8 cellular contexts compared by ENCODE assay signal in genomic region chr14:55579724-55580400, GRCh38. TPM values are rescaled to one million over a fixed set of nuclear protein-coding genes. Genes with fewer than 3 reads are reported as not detected.
DNase-seq lines count a peak whose midpoint lies in the region; ATAC-seq and TF ChIP-seq lines count a peak whose summit lies in the region.

A gene with protein sequence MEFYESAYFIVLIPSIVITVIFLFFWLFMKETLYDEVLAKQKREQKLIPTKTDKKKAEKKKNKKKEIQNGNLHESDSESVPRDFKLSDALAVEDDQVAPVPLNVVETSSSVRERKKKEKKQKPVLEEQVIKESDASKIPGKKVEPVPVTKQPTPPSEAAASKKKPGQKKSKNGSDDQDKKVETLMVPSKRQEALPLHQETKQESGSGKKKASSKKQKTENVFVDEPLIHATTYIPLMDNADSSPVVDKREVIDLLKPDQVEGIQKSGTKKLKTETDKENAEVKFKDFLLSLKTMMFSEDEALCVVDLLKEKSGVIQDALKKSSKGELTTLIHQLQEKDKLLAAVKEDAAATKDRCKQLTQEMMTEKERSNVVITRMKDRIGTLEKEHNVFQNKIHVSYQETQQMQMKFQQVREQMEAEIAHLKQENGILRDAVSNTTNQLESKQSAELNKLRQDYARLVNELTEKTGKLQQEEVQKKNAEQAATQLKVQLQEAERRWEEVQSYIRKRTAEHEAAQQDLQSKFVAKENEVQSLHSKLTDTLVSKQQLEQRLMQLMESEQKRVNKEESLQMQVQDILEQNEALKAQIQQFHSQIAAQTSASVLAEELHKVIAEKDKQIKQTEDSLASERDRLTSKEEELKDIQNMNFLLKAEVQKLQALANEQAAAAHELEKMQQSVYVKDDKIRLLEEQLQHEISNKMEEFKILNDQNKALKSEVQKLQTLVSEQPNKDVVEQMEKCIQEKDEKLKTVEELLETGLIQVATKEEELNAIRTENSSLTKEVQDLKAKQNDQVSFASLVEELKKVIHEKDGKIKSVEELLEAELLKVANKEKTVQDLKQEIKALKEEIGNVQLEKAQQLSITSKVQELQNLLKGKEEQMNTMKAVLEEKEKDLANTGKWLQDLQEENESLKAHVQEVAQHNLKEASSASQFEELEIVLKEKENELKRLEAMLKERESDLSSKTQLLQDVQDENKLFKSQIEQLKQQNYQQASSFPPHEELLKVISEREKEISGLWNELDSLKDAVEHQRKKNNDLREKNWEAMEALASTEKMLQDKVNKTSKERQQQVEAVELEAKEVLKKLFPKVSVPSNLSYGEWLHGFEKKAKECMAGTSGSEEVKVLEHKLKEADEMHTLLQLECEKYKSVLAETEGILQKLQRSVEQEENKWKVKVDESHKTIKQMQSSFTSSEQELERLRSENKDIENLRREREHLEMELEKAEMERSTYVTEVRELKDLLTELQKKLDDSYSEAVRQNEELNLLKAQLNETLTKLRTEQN (N-terminal part only) (plus strand): TSS chr14:55580207. CDS start chr14:55612049, 31,842 bp downstream.

- intact Hi-C loops in heart left ventricle (cut with DNase I) (loop anchor here in 9 of 10 donors (2.0 to 10.0 kb wide), 8 partner anchors 23 to 308 kb away; partner anchors contain the start of genes TBPL2 (in 4 of the 9) and FBXO34 (in 1 of the 9)), posterior vena cava (cut with DNase I) (no loop called here)

- no peaks in the 10 kb centered on the region for H3K36me3 Mint-ChIP-seq in T-cell

- DNase-seq in GM10266 (ENCODE audit: extremely low spot score): peak; percentile 94
- no peak for DNase-seq in HFF-Myc (ENCODE audit: extremely low read depth, low read depth)
- peak; percentile 88 for DNase-seq in NB4 (ENCODE audit: low read depth)
- DNase-seq in T-cell: peak; percentile 70 to 89 (median 81)
- DNase-seq in adipocyte (ENCODE audit: low read depth): peak; percentile 93
- peak; percentile 89 to 92 (median 90) for DNase-seq in heart left ventricle
- DNase-seq in posterior vena cava (ENCODE audit: low spot score): peak; percentile 94
- peak; percentile 88 to 97 for DNase-seq in upper lobe of left lung

- peak within 1 kb of the TSS; percentile 89 to 93 for H3K27ac Mint-ChIP-seq in T-cell

- peak within 1 kb of the TSS; percentile 81 for H3K4me3 ChIP-seq in HFF-Myc (replicated peaks; ENCODE audit: low read depth, low read length)
- H3K4me3 ChIP-seq in NB4 (ENCODE audit: low read depth, low read length): peak within 1 kb of the TSS; percentile 86
- peak within 1 kb of the TSS; percentile 96 for H3K4me3 ChIP-seq in adipocyte (ENCODE audit: low read length)
- H3K4me3 ChIP-seq in heart left ventricle: peak within 1 kb of the TSS; percentile 78 to 98 (median 91)
- H3K4me3 ChIP-seq in upper lobe of left lung: peak within 1 kb of the TSS; percentile 61 to 98 (median 98)

- no peaks in the 10 kb centered on the region for H3K9me3 Mint-ChIP-seq in T-cell

- peak within 1 kb of the TSS; percentile 93 to 99 (median 97) for H3K27ac ChIP-seq in heart left ventricle
- peak within 1 kb of the TSS; percentile 87 to 98 (median 96) for H3K27ac ChIP-seq in upper lobe of left lung

- no peaks in the 10 kb centered on the region for H3K27me3 Mint-ChIP-seq in T-cell

- TF ChIP-seq CTCF in GM10266 (IDR thresholded peaks at IDR 0.05; ENCODE audit: control insufficient read depth, insufficient read depth, low read depth, missing control alignments) (no peak), HFF-Myc (IDR thresholded peaks at IDR 0.05; ENCODE audit: low read depth, low read length, missing control alignments) (no peak), NB4 (IDR thresholded peaks at IDR 0.05; ENCODE audit: low read depth, low read length) (no peak), heart left ventricle (IDR thresholded peaks at IDR 0.05) (no peak), upper lobe of left lung (IDR thresholded peaks at IDR 0.05) (peak in 1 of 6 experiments; percentile 13)

- peak; percentile 55 for TF ChIP-seq POLR2A in NB4 (IDR thresholded peaks at IDR 0.05; ENCODE audit: extremely low read depth, insufficient read length)
- TF ChIP-seq POLR2A in heart left ventricle (IDR thresholded peaks at IDR 0.05): peak in 1 of 2 donors; percentile 28
- TF ChIP-seq POLR2A in upper lobe of left lung (IDR thresholded peaks at IDR 0.05): peak in 2 of 4 donors; percentile 46 to 61

- peak within 1 kb of the TSS; percentile 93 to 94 (median 93) for H3K4me3 Mint-ChIP-seq in T-cell

- H3K36me3 ChIP-seq in adipocyte (ENCODE audit: control insufficient read depth, insufficient read depth, low read length, severe bottlenecking) (peaks cover 5% of the 10 kb centered on the region), heart left ventricle (no peaks in the 10 kb centered on the region), upper lobe of left lung (no peaks in the 10 kb centered on the region)

- peak; percentile 91 to 93 (median 92) for ATAC-seq in T-cell (replicated peaks in 1 of 4)
- ATAC-seq in heart left ventricle: peak; percentile 89 to 95 (median 92)
- peak; percentile 94 to 97 for ATAC-seq in upper lobe of left lung (ENCODE audit: low FRiP score in 2 of 2)

- POLR2A ChIA-PET in T-cell (lab: Charles Lee): interaction anchor here in 1 of 2 donors (0.8 kb wide), 1 partner anchor 12 kb away, joined by 4 read pairs; no protein-coding TSS in a partner anchor

- TF ChIP-seq EP300 in upper lobe of left lung (IDR thresholded peaks at IDR 0.05): no peak

- H3K27me3 ChIP-seq in adipocyte (replicated peaks; ENCODE audit: control insufficient read depth, insufficient read depth, low read length) (no peaks in the 10 kb centered on the region), heart left ventricle (no peaks in the 10 kb centered on the region), upper lobe of left lung (no peaks in the 10 kb centered on the region)

- H3K9me3 ChIP-seq in adipocyte (ENCODE audit: control insufficient read depth, low read length): no peaks in the 10 kb centered on the region
- H3K9me3 ChIP-seq in heart left ventricle: no peaks in the 10 kb centered on the region
- no peaks in the 10 kb centered on the region for H3K9me3 ChIP-seq in upper lobe of left lung

- peaks cover 26 to 29% (median 28%) of the 10 kb centered on the region in 3 donors for H3K4me1 Mint-ChIP-seq in T-cell

- CTCF ChIA-PET in T-cell (lab: Charles Lee): interaction anchor here in 1 of 2 donors (0.7 kb wide), 1 partner anchor 10 kb away, joined by 3 read pairs; no protein-coding TSS in a partner anchor

- H3K4me1 ChIP-seq in adipocyte (ENCODE audit: control insufficient read depth, insufficient read depth, low read length): peaks cover 25% of the 10 kb centered on the region
- H3K4me1 ChIP-seq in heart left ventricle: peaks cover 2 to 50% (median 37%) of the 10 kb centered on the region in 12 donors
- peaks cover 32 to 38% (median 34%) of the 10 kb centered on the region in 4 donors for H3K4me1 ChIP-seq in upper lobe of left lung

- peak within 1 kb of the TSS; percentile 92 for H3K9ac ChIP-seq in adipocyte (ENCODE audit: low read length)

- 0% methylated on average over 13 to 83 of the region's 83 CpGs for WGBS in heart left ventricle, 4 donors
- 1 to 2% methylated on average over 24 of the region's 83 CpGs for WGBS in upper lobe of left lung, 2 donors

RNA-seq across cellular contexts. Expression of the gene that starts here (rescaled TPM):
- total RNA-seq in T-cell (100 to 1,000 TPM in 1 of 5 donors, 10 to 100 TPM in 4; 82.5 to 109 (median 85.4) TPM), heart left ventricle (100 to 1,000 TPM; 174 to 340 (median 252) TPM), posterior vena cava (100 to 1,000 TPM; 177 to 272 TPM), upper lobe of left lung (100 to 1,000 TPM in 5 of 6 donors, 10 to 100 TPM in 1; 69.1 to 215 (median 116) TPM)
- polyA plus RNA-seq in heart left ventricle: 100 to 1,000 TPM; 150 to 249 TPM

Comparison
In these comparisons a context has a peak if more than half of its experiments do, and no peak if none do; other contexts are left out.
1. intact Hi-C loops: an anchor here in heart left ventricle (2.0 to 10.0 kb wide); none called in posterior vena cava.